ENCODE assay signal across 17 cellular contexts in the genomic region with DNA sequence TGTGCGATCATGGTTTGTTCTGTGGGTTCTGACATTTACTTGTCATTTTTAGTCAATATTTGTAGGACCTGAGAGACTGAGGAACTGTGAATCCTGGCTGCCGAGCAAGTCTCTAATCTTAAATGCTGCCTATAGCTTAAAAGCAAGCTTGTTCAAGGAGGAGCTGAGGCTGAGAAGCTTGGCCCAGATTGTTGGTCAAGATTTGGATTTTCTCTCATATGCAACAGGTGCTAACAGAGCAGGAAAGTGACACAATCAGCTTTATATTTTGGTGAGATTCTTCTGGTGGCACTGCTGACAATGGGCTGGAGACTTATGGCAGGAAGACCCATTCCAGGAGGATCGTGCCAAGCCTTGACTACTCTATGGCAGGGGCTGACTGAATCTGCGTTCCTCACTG.
DNase-seq lines count a peak whose midpoint lies in the region; ATAC-seq and TF ChIP-seq lines count a peak whose summit lies in the region.
"Had no signal": no experiment of that assay in that cellular context is flagged by ENCODE, and none has a peak within 500 bp of the region (broad histone marks: within the 10 kb centered on the region; RNA-seq: fewer than 3 reads in every experiment).

No MANE protein-coding gene starts in this region.

- no peaks in the 10 kb centered on the region for H3K36me3 Mint-ChIP-seq in Calu3 (ENCODE audit: insufficient read depth, unreplicated experiment)
- H3K36me3 Mint-ChIP-seq in HFFc6 (ENCODE audit: low read depth): peaks cover 5% of the 10 kb centered on the region; the same call in 1 of the 2 replicates
- peaks cover 1% of the 10 kb centered on the region for H3K36me3 Mint-ChIP-seq in activated naive CD8-positive, alpha-beta T cell treated with anti-CD3 and anti-CD28 coated beads, Interleukin-2, amount 10 ng/mL, durations not matched to agents 7 days and 5 days
- no peaks in the 10 kb centered on the region for H3K36me3 Mint-ChIP-seq in nephron (ENCODE audit: low read depth)
- H3K36me3 Mint-ChIP-seq in activated T-helper 1 cell treated with anti-CD3 and anti-CD28 coated beads, Interleukin-12 subunit alpha, Interleukin-12 subunit beta, Interleukin-2, Interleukin-4 antibody, amounts not matched to agents 30 ng/mL and 10 ng/mL and 1 ng/mL, durations not matched to agents 14 hours and 24 hours and 36 hours (ENCODE audit: low read depth): peaks cover 4% of the 10 kb centered on the region
- H3K36me3 Mint-ChIP-seq: activated naive CD4-positive, alpha-beta T cell treated with anti-CD3 and anti-CD28 coated beads, Interleukin-2, amount 50 U/mL, for 72 hours had no signal

- no TSS peak for BruUV-seq in Calu3 (replicated peaks; lab: Mats Ljungman, UMichigan)

- H3K27me3 Mint-ChIP-seq in Calu3 (ENCODE audit: unreplicated experiment) (no peaks in the 10 kb centered on the region), HFFc6 (ENCODE audit: insufficient read depth) (no peaks in the 10 kb centered on the region; the same call in 1 of the 2 replicates), nephron (ENCODE audit: low read depth) (no peaks in the 10 kb centered on the region)
- no peaks in the 10 kb centered on the region for H3K27me3 Mint-ChIP-seq in activated naive CD8-positive, alpha-beta T cell treated with anti-CD3 and anti-CD28 coated beads, Interleukin-2, amount 10 ng/mL, durations not matched to agents 7 days and 5 days
- no peaks in the 10 kb centered on the region for H3K27me3 Mint-ChIP-seq in activated T-helper 1 cell treated with anti-CD3 and anti-CD28 coated beads, Interleukin-12 subunit alpha, Interleukin-12 subunit beta, Interleukin-2, Interleukin-4 antibody, amounts not matched to agents 30 ng/mL and 10 ng/mL and 1 ng/mL, durations not matched to agents 14 hours and 24 hours and 36 hours (ENCODE audit: insufficient read depth)
- H3K27me3 Mint-ChIP-seq: activated CD4-positive, alpha-beta T cell treated with anti-CD3 and anti-CD28 coated beads, Interleukin-2, amount 10 ng/mL, durations not matched to agents 24 days and 14 days; B cell had no signal

- H3K4me1 Mint-ChIP-seq in Calu3 (ENCODE audit: low read depth, unreplicated experiment): peaks cover 9% of the 10 kb centered on the region
- H3K4me1 Mint-ChIP-seq in HFFc6 (ENCODE audit: low read depth): peaks cover 55% of the 10 kb centered on the region
- peaks cover 12% of the 10 kb centered on the region for H3K4me1 Mint-ChIP-seq in activated naive CD8-positive, alpha-beta T cell treated with anti-CD3 and anti-CD28 coated beads, Interleukin-2, amount 10 ng/mL, durations not matched to agents 7 days and 5 days
- peaks cover 75% of the 10 kb centered on the region for H3K4me1 Mint-ChIP-seq in nephron
- H3K4me1 Mint-ChIP-seq in activated T-helper 1 cell treated with anti-CD3 and anti-CD28 coated beads, Interleukin-12 subunit alpha, Interleukin-12 subunit beta, Interleukin-2, Interleukin-4 antibody, amounts not matched to agents 30 ng/mL and 10 ng/mL and 1 ng/mL, durations not matched to agents 14 hours and 24 hours and 36 hours (ENCODE audit: low read depth): peaks cover 14% of the 10 kb centered on the region

- DNase-seq in Calu3: no peak
- DNase-seq in HFFc6: no peak
- no peak for DNase-seq in activated naive CD8-positive, alpha-beta T cell treated with anti-CD3 and anti-CD28 coated beads, Interleukin-2, amount 10 ng/mL, durations not matched to agents 7 days and 5 days
- DNase-seq in activated T-helper 1 cell treated with anti-CD3 and anti-CD28 coated beads, Interleukin-12 subunit alpha, Interleukin-12 subunit beta, Interleukin-2, Interleukin-4 antibody, amounts not matched to agents 30 ng/mL and 10 ng/mL and 1 ng/mL, durations not matched to agents 14 hours and 24 hours and 36 hours (ENCODE audit: low spot score): no peak
- no peak for DNase-seq in amniotic stem cell (lab: John Stamatoyannopoulos, UW)
- DNase-seq: activated CD4-positive, alpha-beta T cell treated with anti-CD3 and anti-CD28 coated beads, Interleukin-2, amount 10 ng/mL, durations not matched to agents 24 days and 14 days; dorsolateral prefrontal cortex; left lung; NCI-H1092; NCI-H2081; SJCRH30; stimulated activated CD4-positive, alpha-beta T cell treated with anti-CD3 and anti-CD28 coated beads, Interleukin-2, amount 100 ng/mL, for 24 hours; uterus had no signal

- H3K9me3 Mint-ChIP-seq in Calu3 (ENCODE audit: low read depth, unreplicated experiment): no peaks in the 10 kb centered on the region
- H3K9me3 Mint-ChIP-seq in HFFc6: no peaks in the 10 kb centered on the region
- no peaks in the 10 kb centered on the region for H3K9me3 Mint-ChIP-seq in activated naive CD8-positive, alpha-beta T cell treated with anti-CD3 and anti-CD28 coated beads, Interleukin-2, amount 10 ng/mL, durations not matched to agents 7 days and 5 days
- H3K9me3 Mint-ChIP-seq in nephron: no peaks in the 10 kb centered on the region
- no peaks in the 10 kb centered on the region for H3K9me3 Mint-ChIP-seq in activated T-helper 1 cell treated with anti-CD3 and anti-CD28 coated beads, Interleukin-12 subunit alpha, Interleukin-12 subunit beta, Interleukin-2, Interleukin-4 antibody, amounts not matched to agents 30 ng/mL and 10 ng/mL and 1 ng/mL, durations not matched to agents 14 hours and 24 hours and 36 hours
- H3K9me3 Mint-ChIP-seq: activated CD4-positive, alpha-beta T cell treated with anti-CD3 and anti-CD28 coated beads, Interleukin-2, amount 10 ng/mL, durations not matched to agents 24 days and 14 days; activated naive CD4-positive, alpha-beta T cell treated with anti-CD3 and anti-CD28 coated beads, Interleukin-2, amount 50 U/mL, for 72 hours had no signal

- no peak for TF ChIP-seq CTCF in Calu3 (IDR thresholded peaks at IDR 0.05; ENCODE audit: unreplicated experiment)
- no peak for TF ChIP-seq CTCF in HFFc6 (IDR thresholded peaks at IDR 0.05)
- no peak for TF ChIP-seq CTCF in nephron (IDR thresholded peaks at IDR 0.05; ENCODE audit: unreplicated experiment in 3 of 3)

- no peak for ATAC-seq in activated naive CD8-positive, alpha-beta T cell treated with anti-CD3 and anti-CD28 coated beads, Interleukin-2, amount 10 ng/mL, durations not matched to agents 7 days and 5 days (ENCODE audit: low read depth)
- ATAC-seq in HG03159 (IDR thresholded peaks at IDR 0.05; ENCODE audit: unreplicated experiment): no peak

- CTCF ChIA-PET in Calu3 (lab: Charles Lee): no interaction called here

- POLR2A ChIA-PET in activated naive CD8-positive, alpha-beta T cell treated with anti-CD3 and anti-CD28 coated beads, Interleukin-2, amount 10 ng/mL, durations not matched to agents 7 days and 5 days (lab: Charles Lee): no interaction called here

- H3K27ac Mint-ChIP-seq in Calu3 (ENCODE audit: unreplicated experiment): peak overlapping the region; percentile 66
- peak overlapping the region; percentile 84 for H3K27ac Mint-ChIP-seq in HFFc6
- peak overlapping the region; percentile 8 for H3K27ac Mint-ChIP-seq in activated naive CD8-positive, alpha-beta T cell treated with anti-CD3 and anti-CD28 coated beads, Interleukin-2, amount 10 ng/mL, durations not matched to agents 7 days and 5 days
- peak overlapping the region; percentile 45 to 90 (median 79) for H3K27ac Mint-ChIP-seq in nephron
- no peak overlapping the region for H3K27ac Mint-ChIP-seq in activated T-helper 1 cell treated with anti-CD3 and anti-CD28 coated beads, Interleukin-12 subunit alpha, Interleukin-12 subunit beta, Interleukin-2, Interleukin-4 antibody, amounts not matched to agents 30 ng/mL and 10 ng/mL and 1 ng/mL, durations not matched to agents 14 hours and 24 hours and 36 hours
- H3K27ac Mint-ChIP-seq: B cell had no signal

- intact Hi-C loops in Calu3 (cut with micrococcal nuclease; ENCODE audit: unreplicated experiment): no loop called here
- intact Hi-C loops in activated T-helper 1 cell treated with anti-CD3 and anti-CD28 coated beads, Interleukin-12 subunit alpha, Interleukin-12 subunit beta, Interleukin-2, Interleukin-4 antibody, amounts not matched to agents 30 ng/mL and 10 ng/mL and 1 ng/mL, durations not matched to agents 14 hours and 24 hours and 36 hours (cut with micrococcal nuclease): no loop called here

- H3K4me3 Mint-ChIP-seq in Calu3 (ENCODE audit: low read depth, unreplicated experiment) (peak overlapping the region; percentile 53), HFFc6 (peak overlapping the region; percentile 87), nephron (no peak overlapping the region)
- no peak overlapping the region for H3K4me3 Mint-ChIP-seq in activated naive CD8-positive, alpha-beta T cell treated with anti-CD3 and anti-CD28 coated beads, Interleukin-2, amount 10 ng/mL, durations not matched to agents 7 days and 5 days
- H3K4me3 Mint-ChIP-seq in activated T-helper 1 cell treated with anti-CD3 and anti-CD28 coated beads, Interleukin-12 subunit alpha, Interleukin-12 subunit beta, Interleukin-2, Interleukin-4 antibody, amounts not matched to agents 30 ng/mL and 10 ng/mL and 1 ng/mL, durations not matched to agents 14 hours and 24 hours and 36 hours: no peak overlapping the region
- H3K4me3 Mint-ChIP-seq: B cell had no signal

Comparison
In these comparisons a context has a peak if more than half of its experiments do, and no peak if none do; other contexts are left out.
1. H3K4me3 Mint-ChIP-seq: peak in Calu3 (single experiment) and HFFc6 (single experiment); none in activated naive CD8-positive, alpha-beta T cell treated with anti-CD3 and anti-CD28 coated beads, Interleukin-2, amount 10 ng/mL, durations not matched to agents 7 days and 5 days (single experiment), nephron (0 of 3) and activated T-helper 1 cell treated with anti-CD3 and anti-CD28 coated beads, Interleukin-12 subunit alpha, Interleukin-12 subunit beta, Interleukin-2, Interleukin-4 antibody, amounts not matched to agents 30 ng/mL and 10 ng/mL and 1 ng/mL, durations not matched to agents 14 hours and 24 hours and 36 hours (single experiment).